8 cellular contexts compared by ENCODE assay signal in the genomic region with DNA sequence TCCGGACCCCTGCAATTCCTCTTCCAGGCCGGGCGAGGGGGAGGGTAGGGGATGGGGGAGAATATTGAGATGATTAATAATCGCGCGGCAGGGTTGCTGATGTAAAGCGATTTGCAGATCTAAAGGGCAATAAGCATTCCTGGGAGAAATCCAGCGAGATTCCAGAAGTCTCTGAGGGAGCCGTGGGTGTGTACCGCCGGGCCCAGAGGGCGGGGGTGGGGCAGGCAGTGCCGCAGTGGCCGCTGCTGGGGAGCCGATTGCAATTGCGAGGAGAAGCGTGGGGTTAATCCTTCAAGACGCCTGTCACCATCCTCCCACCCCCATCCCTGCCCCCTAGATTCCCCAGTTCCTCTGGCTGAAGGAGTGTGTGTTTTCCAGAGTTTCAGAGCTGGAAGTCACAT. TPM values are rescaled to one million over a fixed set of nuclear protein-coding genes. Genes with fewer than 3 reads are reported as not detected.
DNase-seq lines count a peak whose midpoint lies in the region; ATAC-seq and TF ChIP-seq lines count a peak whose summit lies in the region.

No MANE protein-coding gene starts in this region.

- H3K4me3 ChIP-seq in epithelial cell of proximal tubule (ENCODE audit: low read depth, low read length) = peak overlapping the region; percentile 70
- H3K4me3 ChIP-seq in tibial nerve = peak overlapping the region; percentile 40 to 67 (median 52)

- CTCF ChIA-PET in T-cell (lab: Charles Lee) = interaction anchor here (0.6 to 3.6 kb wide), 25 partner anchors 10 to 1270 kb away, joined by 3 to 24 read pairs (median 6); a partner anchor contains a TSS

- peaks cover 0 to 55% (median 28%) of the 10 kb centered on the region in 4 donors for H3K4me1 ChIP-seq in tibial nerve

- H3K4me1 Mint-ChIP-seq in activated naive CD4-positive, alpha-beta T cell treated with anti-CD3 and anti-CD28 coated beads, Interleukin-2, amount 50 U/mL, for 24 hours = peaks cover 19% of the 10 kb centered on the region
- H3K4me1 Mint-ChIP-seq in T-cell = peaks cover 13 to 25% (median 23%) of the 10 kb centered on the region in 3 donors

- no peaks in the 10 kb centered on the region for H3K36me3 Mint-ChIP-seq in activated naive CD4-positive, alpha-beta T cell treated with anti-CD3 and anti-CD28 coated beads, Interleukin-2, amount 50 U/mL, for 24 hours
- H3K36me3 Mint-ChIP-seq in T-cell = no peaks in the 10 kb centered on the region

- no peak for TF ChIP-seq CTCF in epithelial cell of proximal tubule (conservative IDR thresholded peaks at IDR 0.05; ENCODE audit: low read depth, low read length)
- TF ChIP-seq CTCF in tibial nerve (IDR thresholded peaks at IDR 0.05) = no peak

- no peaks in the 10 kb centered on the region for H3K27me3 Mint-ChIP-seq in activated naive CD4-positive, alpha-beta T cell treated with anti-CD3 and anti-CD28 coated beads, Interleukin-2, amount 50 U/mL, for 24 hours
- no peaks in the 10 kb centered on the region for H3K27me3 Mint-ChIP-seq in T-cell

- H3K27me3 ChIP-seq in tibial nerve = no peaks in the 10 kb centered on the region

- H3K9me3 Mint-ChIP-seq in activated naive CD4-positive, alpha-beta T cell treated with anti-CD3 and anti-CD28 coated beads, Interleukin-2, amount 50 U/mL, for 24 hours = no peaks in the 10 kb centered on the region
- H3K9me3 Mint-ChIP-seq in T-cell = no peaks in the 10 kb centered on the region

- TF ChIP-seq EP300 in tibial nerve (IDR thresholded peaks at IDR 0.05) = peak; percentile 15 to 62

- TF ChIP-seq POLR2A in tibial nerve (IDR thresholded peaks at IDR 0.05) = peak; percentile 3 to 28

- WGBS in tibial nerve, 2 donors = 1 to 3% methylated on average over 17 to 18 of the region's 18 CpGs

- no peak for ATAC-seq in T-cell (replicated peaks in 1 of 4)

- POLR2A ChIA-PET in T-cell (lab: Charles Lee) = interaction anchor here (0.5 to 2.8 kb wide), 17 partner anchors 9 to 365 kb away, joined by 3 to 46 read pairs (median 7); a partner anchor contains a TSS

- H3K36me3 ChIP-seq in tibial nerve = no peaks in the 10 kb centered on the region

- no peak for DNase-seq in activated naive CD4-positive, alpha-beta T cell (lab: John Stamatoyannopoulos, UW)
- DNase-seq in T-cell (peak in 2 of 34 experiments; percentile 12 to 25), epithelial cell of proximal tubule (ENCODE audit: low read depth) (no peak), midbrain (lab: John Stamatoyannopoulos, UW) (peak; percentile 50), tibial nerve (ENCODE audit: low spot score in 2 of 2) (peak; percentile 53 to 67), NCI-H1694 treated with DMSO at 0.1 percent for 48 hours (lab: John Stamatoyannopoulos, UW) (no peak), NCI-H2171 (lab: John Stamatoyannopoulos, UW) (no peak)

- no peaks in the 10 kb centered on the region for H3K9me3 ChIP-seq in tibial nerve

- peak overlapping the region; percentile 94 to 97 (median 96) for H3K27ac ChIP-seq in tibial nerve

- H3K27ac Mint-ChIP-seq in activated naive CD4-positive, alpha-beta T cell treated with anti-CD3 and anti-CD28 coated beads, Interleukin-2, amount 50 U/mL, for 24 hours = no peak overlapping the region
- H3K27ac Mint-ChIP-seq in T-cell = no peak overlapping the region

- peak overlapping the region; percentile 96 for H3K4me3 Mint-ChIP-seq in activated naive CD4-positive, alpha-beta T cell treated with anti-CD3 and anti-CD28 coated beads, Interleukin-2, amount 50 U/mL, for 24 hours
- H3K4me3 Mint-ChIP-seq in T-cell = peak overlapping the region; percentile 79 to 92 (median 88)

RNA-seq across cellular contexts. Expression of a gene that starts 16.4 kb away (rescaled TPM):
- total RNA-seq in T-cell = 1,000 to 10,000 TPM in 2 of 5 donors, 10 to 100 TPM in 3; 20.4 to 2,951 (median 27.1) TPM
- 2.5 and 2.7 TPM in 2 replicates for total RNA-seq in epithelial cell of proximal tubule
- total RNA-seq in tibial nerve = 1,000 to 10,000 TPM in 1 of 4 donors, 100 to 1,000 TPM in 3; 373 to 1,352 (median 619) TPM

Comparison
In these comparisons a context has a peak if more than half of its experiments do, and no peak if none do; other contexts are left out.
1. DNase-seq: peak in midbrain (single experiment) and tibial nerve (2 of 2); none in activated naive CD4-positive, alpha-beta T cell (0 of 4), epithelial cell of proximal tubule (single experiment), NCI-H1694 treated with DMSO at 0.1 percent for 48 hours (single experiment) and NCI-H2171 (single experiment).